In genomic region chr20:63257629-63258028, GRCh38 we compare ENCODE assay signal across 38 cellular contexts. TPM values are rescaled to one million over a fixed set of nuclear protein-coding genes. Genes with fewer than 3 reads are reported as not detected.
"Had no signal": no experiment of that assay in that cellular context is flagged by ENCODE, and none has a peak within 500 bp of the region (broad histone marks: within the 10 kb centered on the region; RNA-seq: fewer than 3 reads in every experiment).

No MANE protein-coding gene starts in this region.

- H3K4me3 Mint-ChIP-seq: activated B cell treated with CpG ODN at 0.5 μM for 24 hours; activated CD8-positive, alpha-beta T cell treated with anti-CD3 and anti-CD28 coated beads for 36 hours; activated naive CD8-positive, alpha-beta T cell treated with anti-CD3 and anti-CD28 coated beads for 36 hours; activated T-cell treated with anti-CD3 and anti-CD28 coated beads, Interleukin-2, amount 50 U/mL, for 72 hours; activated T-helper 17 cell treated with anti-CD3 and anti-CD28 coated beads, Interleukin-2, amount 50 U/mL, for 72 hours had no signal

- H3K36me3 Mint-ChIP-seq: activated naive CD8-positive, alpha-beta T cell treated with anti-CD3 and anti-CD28 coated beads for 36 hours had no signal

- H3K27ac Mint-ChIP-seq: activated B cell treated with CpG ODN at 0.5 μM for 24 hours; activated CD8-positive, alpha-beta T cell treated with anti-CD3 and anti-CD28 coated beads for 36 hours; activated naive CD8-positive, alpha-beta T cell treated with anti-CD3 and anti-CD28 coated beads for 36 hours; activated T-cell treated with anti-CD3 and anti-CD28 coated beads, Interleukin-2, amount 50 U/mL, for 72 hours; activated T-helper 17 cell treated with anti-CD3 and anti-CD28 coated beads, Interleukin-2, amount 50 U/mL, for 72 hours had no signal

- H3K4me2 ChIP-seq: KMS-11 had no signal

- H3K9ac ChIP-seq: KMS-11 had no signal

- H3K4me3 ChIP-seq: ascending aorta, body of pancreas, Peyer's patch had no signal

- H3K9me3 Mint-ChIP-seq: activated B cell treated with CpG ODN at 0.5 μM for 24 hours; activated CD8-positive, alpha-beta T cell treated with anti-CD3 and anti-CD28 coated beads for 36 hours; activated naive CD8-positive, alpha-beta T cell treated with anti-CD3 and anti-CD28 coated beads for 36 hours; activated T-cell treated with anti-CD3 and anti-CD28 coated beads, Interleukin-2, amount 50 U/mL, for 72 hours; activated T-helper 17 cell treated with anti-CD3 and anti-CD28 coated beads, Interleukin-2, amount 50 U/mL, for 72 hours had no signal

- H3K9me3 ChIP-seq: ascending aorta, body of pancreas, Peyer's patch had no signal

- H3K36me3 ChIP-seq: ascending aorta, Peyer's patch had no signal

- H3K27ac ChIP-seq: ascending aorta, body of pancreas, KMS-11, Peyer's patch, VCaP had no signal

- DNase-seq: activated B cell treated with CpG ODN at 0.5 μM for 24 hours; activated CD4-positive, alpha-beta T cell treated with anti-CD3 and anti-CD28 coated beads for 4 hours; activated CD4-positive, alpha-beta T cell treated with anti-CD3 and anti-CD28 coated beads, Interleukin-2, amount 50 U/mL, for 4 hours; activated CD4-positive, CD25-positive, alpha-beta regulatory T cell treated with anti-CD3 and anti-CD28 coated beads, Interleukin-2, amount 50 U/mL, for 72 hours; activated CD8-positive, alpha-beta T cell treated with anti-CD3 and anti-CD28 coated beads for 36 hours; activated effector memory CD4-positive, alpha-beta T cell treated with anti-CD3 and anti-CD28 coated beads, Interleukin-2, amount 50 U/mL, for 16 hours; activated naive CD4-positive, alpha-beta T cell; activated naive CD4-positive, alpha-beta T cell treated with anti-CD3 and anti-CD28 coated beads, Interleukin-2, amount 50 U/mL, for 16 hours; activated naive CD8-positive, alpha-beta T cell treated with anti-CD3 and anti-CD28 coated beads for 36 hours; activated T-cell treated with anti-CD3 and anti-CD28 coated beads, Interleukin-2, amount 50 U/mL, for 1 hour; activated T-cell treated with anti-CD3 and anti-CD28 coated beads, Interleukin-2, amount 50 U/mL, for 72 hours; amniotic stem cell; body of pancreas; central memory CD4-positive, alpha-beta T cell; NCI-H1092 treated with DMSO at 0.1 percent for 48 hours; NCI-H1417; NCI-H187 treated with DMSO at 0.1 percent for 48 hours; NCI-H2081; NCI-H226; NCI-H446 treated with DMSO at 0.1 percent for 48 hours; NCI-H524; NCI-H69; PC-3; Peyer's patch; SIG-M5; T-helper 1 cell; T-helper 2 cell; T-helper 9 cell had no signal

- ATAC-seq: activated CD8-positive, alpha-beta T cell treated with anti-CD3 and anti-CD28 coated beads for 36 hours; activated T-cell treated with anti-CD3 and anti-CD28 coated beads, Interleukin-2, amount 50 U/mL, for 72 hours; activated T-helper 17 cell treated with anti-CD3 and anti-CD28 coated beads, Interleukin-2, amount 50 U/mL, for 72 hours; body of pancreas; PC-3; Right ventricle myocardium inferior; SK-N-SH treated with all-trans-retinoic acid at 6 μM for 48 hours had no signal

RNA-seq across cellular contexts. Expression of gene NKAIN4, which starts 3.4 kb away (rescaled TPM):
- total RNA-seq: activated B cell treated with CpG ODN at 0.5 μM for 24 hours; activated CD8-positive, alpha-beta memory T cell treated with anti-CD3 and anti-CD28 coated beads for 36 hours; activated CD8-positive, alpha-beta T cell treated with anti-CD3 and anti-CD28 coated beads for 36 hours; activated naive CD8-positive, alpha-beta T cell treated with anti-CD3 and anti-CD28 coated beads for 36 hours; activated T-cell treated with anti-CD3 and anti-CD28 coated beads, Interleukin-2, amount 50 U/mL, for 72 hours; activated T-helper 17 cell treated with anti-CD3 and anti-CD28 coated beads, Interleukin-2, amount 50 U/mL, for 72 hours; ascending aorta; body of pancreas; M059J; PC-3; Peyer's patch; Right ventricle myocardium inferior; SK-MEL-5 had no signal

RNA-seq across cellular contexts. Expression of gene BIRC7, which starts 21.9 kb away (rescaled TPM):
- total RNA-seq: activated B cell treated with CpG ODN at 0.5 μM for 24 hours; activated CD8-positive, alpha-beta memory T cell treated with anti-CD3 and anti-CD28 coated beads for 36 hours; ascending aorta; body of pancreas; cerebellum; M059J; PC-3; Peyer's patch; Right ventricle myocardium inferior had no signal

RNA-seq across cellular contexts. Expression of gene COL20A1, which starts 35.4 kb away (rescaled TPM):
- total RNA-seq: activated B cell treated with CpG ODN at 0.5 μM for 24 hours; activated CD8-positive, alpha-beta memory T cell treated with anti-CD3 and anti-CD28 coated beads for 36 hours; ascending aorta; body of pancreas; M059J; PC-3; Peyer's patch; Right ventricle myocardium inferior; SK-MEL-5 had no signal
